16 cellular contexts compared by ENCODE assay signal in genomic region chr10:92850186-92850585, GRCh38.
DNase-seq lines count a peak whose midpoint lies in the region; FAIRE-seq and TF ChIP-seq lines count a peak whose summit lies in the region.
"Had no signal": no experiment of that assay in that cellular context is flagged by ENCODE, and none has a peak within 500 bp of the region (broad histone marks: within the 10 kb centered on the region; RNA-seq: fewer than 3 reads in every experiment).

No MANE protein-coding gene starts in this region.

- CTCF ChIA-PET in HEK293 (lab: Yijun Ruan, JAX) = interaction anchor here (0.7 to 1.7 kb wide), 3 partner anchors 9 to 64 kb away, joined by 3 to 8 read pairs (median 6); no protein-coding TSS in a partner anchor

- POLR2A ChIA-PET in HEK293 (lab: Yijun Ruan, JAX) = no interaction called here

- H3K4me3 ChIP-seq in HEK293 (ENCODE audit: low read depth, low read length) (no peak overlapping the region), fibroblast of pulmonary artery (replicated peaks; ENCODE audit: low read depth, low read length) (no peak overlapping the region)

- TF ChIP-seq CTCF in HEK293 (tag by site-specific recombination; IDR thresholded peaks at IDR 0.05) (no peak), fibroblast of pulmonary artery (IDR thresholded peaks at IDR 0.05; ENCODE audit: low read length, missing control alignments) (no peak)

- peak; percentile 32 for DNase-seq in CD1c-positive myeloid dendritic cell (ENCODE audit: extremely low spot score)
- DNase-seq in RKO (ENCODE audit: low spot score) = peak; percentile 49
- peak; percentile 18 for DNase-seq in fibroblast of pulmonary artery (ENCODE audit: low read depth)
- no peak for DNase-seq in GF-D8 (lab: John Stamatoyannopoulos, UW)
- DNase-seq in GM19239 (ENCODE audit: insufficient read length, low spot score) = no peak
- no peak for DNase-seq in stimulated activated CD4-positive, alpha-beta T cell treated with anti-CD3 and anti-CD28 coated beads, Interleukin-4, amount 100 ng/mL, for 1 hour
- DNase-seq: activated CD4-positive, alpha-beta T cell treated with anti-CD3 and anti-CD28 coated beads for 36 hours; activated effector memory CD4-positive, alpha-beta T cell treated with anti-CD3 and anti-CD28 coated beads, Interleukin-2, amount 50 U/mL, for 16 hours; effector memory CD8-positive, alpha-beta T cell; NCI-H1048; NCI-H524 treated with DMSO at 0.1 percent for 48 hours; posterior cingulate gyrus; stimulated activated CD4-positive, alpha-beta T cell treated with anti-CD3 and anti-CD28 coated beads, Interleukin-4, amount 100 ng/mL, for 4 hours had no signal

- 0 out of 2 replicates have a peak, but pooled peaks cover 3% of the 10 kb centered on the region for H3K4me1 ChIP-seq in HEK293 (ENCODE audit: control insufficient read depth, insufficient read depth, low read length)

- H3K27ac ChIP-seq in HEK293 (ENCODE audit: extremely low read depth, low read depth, low read length) = no peak overlapping the region

- no peak for FAIRE-seq in GM19239 (lab: Jason Lieb, UNC)
- FAIRE-seq: keratinocyte, urothelium cell line had no signal

- no peaks in the 10 kb centered on the region for H3K36me3 ChIP-seq in HEK293 (ENCODE audit: control insufficient read depth in 2 of 2, insufficient read depth in 1 of 2, low read length in 2 of 2)

- H3K9me3 ChIP-seq in HEK293 (ENCODE audit: control insufficient read depth, insufficient read depth, low read depth, low read length) = no peaks in the 10 kb centered on the region

TF ChIP-seq in HEK293, 187 proteins besides CTCF, POLR2A, EP300 and RAD21:
- TF ChIP-seq ZNF132 (tag by site-specific recombination; IDR thresholded peaks at IDR 0.05; ENCODE audit: borderline replicate concordance) = no peak
- TF ChIP-seq ZBTB17 (tag by site-specific recombination; IDR thresholded peaks at IDR 0.05) = no peak
- no peak for TF ChIP-seq ZNF501 (tag by site-specific recombination; IDR thresholded peaks at IDR 0.05)
- no peak for TF ChIP-seq ZNF274 (IDR thresholded peaks at IDR 0.05; ENCODE audit: low read length)
- TF ChIP-seq ZNF274 (tag by site-specific recombination; IDR thresholded peaks at IDR 0.05; ENCODE audit: borderline replicate concordance) = no peak
- no peak for TF ChIP-seq ZNF660 (tag by site-specific recombination; IDR thresholded peaks at IDR 0.05)
- TF ChIP-seq KLF10 (tag by site-specific recombination; IDR thresholded peaks at IDR 0.05) = 0 out of 2 replicates have a peak, but pooled peaks have one; percentile 8
- no peak for TF ChIP-seq ZNF664 (tag by site-specific recombination; IDR thresholded peaks at IDR 0.05)
- no peak for TF ChIP-seq ZNF629 (tag by site-specific recombination; IDR thresholded peaks at IDR 0.05)
- no peak for TF ChIP-seq ZNF529 (tag by site-specific recombination; IDR thresholded peaks at IDR 0.05; ENCODE audit: insufficient replicate concordance)
- TF ChIP-seq ZNF18 (tag by site-specific recombination; IDR thresholded peaks at IDR 0.05) = no peak
- TF ChIP-seq ZNF175 (tag by site-specific recombination; IDR thresholded peaks at IDR 0.05) = no peak
- TF ChIP-seq PATZ1 (tag by site-specific recombination; IDR thresholded peaks at IDR 0.05) = no peak
- no peak for TF ChIP-seq PRDM4 (tag by site-specific recombination; IDR thresholded peaks at IDR 0.05)
- TF ChIP-seq ZFP69B (tag by site-specific recombination; IDR thresholded peaks at IDR 0.05) = no peak
- no peak for TF ChIP-seq KLF7 (tag by site-specific recombination; IDR thresholded peaks at IDR 0.05; ENCODE audit: borderline replicate concordance)
- TF ChIP-seq ZNF558 (tag by site-specific recombination; IDR thresholded peaks at IDR 0.05) = 0 out of 2 replicates have a peak, but pooled peaks have one; percentile 45

Comparison
In these comparisons a context has a peak if more than half of its experiments do, and no peak if none do; other contexts are left out.
1. DNase-seq: peak in CD1c-positive myeloid dendritic cell (single experiment), RKO (single experiment) and fibroblast of pulmonary artery (single experiment); none in GF-D8 (single experiment), GM19239 (single experiment) and stimulated activated CD4-positive, alpha-beta T cell treated with anti-CD3 and anti-CD28 coated beads, Interleukin-4, amount 100 ng/mL, for 1 hour (single experiment).